ENCODE assay signal across 10 cellular contexts in the genomic region with DNA sequence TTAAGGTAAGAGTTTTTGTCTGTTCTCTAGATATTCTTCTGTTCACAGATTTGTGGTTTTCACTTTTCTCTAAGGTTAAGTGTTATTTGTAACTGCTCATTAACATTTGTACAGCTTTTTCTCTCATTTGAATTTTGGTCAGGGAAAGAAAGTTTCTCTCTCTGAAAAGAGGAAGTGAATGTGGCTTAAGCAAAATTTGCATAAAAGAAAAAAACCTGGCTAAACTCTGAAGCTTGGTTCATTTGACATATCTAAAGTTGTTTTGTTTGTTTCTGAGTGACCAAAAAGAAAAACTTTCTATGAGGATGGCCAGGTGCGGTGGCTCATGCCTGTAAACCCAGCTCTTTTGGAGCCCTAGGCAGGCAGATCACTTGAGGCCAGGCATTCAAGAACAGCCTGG. TPM values are rescaled to one million over a fixed set of nuclear protein-coding genes. Genes with fewer than 3 reads are reported as not detected.
DNase-seq lines count a peak whose midpoint lies in the region; ATAC-seq, FAIRE-seq and TF ChIP-seq lines count a peak whose summit lies in the region.
"Had no signal": no experiment of that assay in that cellular context is flagged by ENCODE, and none has a peak within 500 bp of the region (broad histone marks: within the 10 kb centered on the region; RNA-seq: fewer than 3 reads in every experiment).

No MANE protein-coding gene starts in this region.

- TF ChIP-seq POLR2A in right lobe of liver (IDR thresholded peaks at IDR 0.05): no peak

- intact Hi-C loops in right lobe of liver (cut with DNase I): no loop called here

- no peaks in the 10 kb centered on the region for H3K9me3 Mint-ChIP-seq in T-cell

- H3K4me1 Mint-ChIP-seq in T-helper 17 cell (peaks cover 3% of the 10 kb centered on the region), T-cell (peaks cover 0 to 6% (median 5%) of the 10 kb centered on the region in 3 donors)

- H3K4me1 ChIP-seq in right lobe of liver: no peaks in the 10 kb centered on the region

- H3K27ac Mint-ChIP-seq in T-helper 17 cell (no peak overlapping the region), T-cell (no peak overlapping the region)

- H3K36me3 Mint-ChIP-seq in T-helper 17 cell (ENCODE audit: low read depth) (no peaks in the 10 kb centered on the region), T-cell (no peaks in the 10 kb centered on the region)

- TF ChIP-seq CTCF in GM20000 (IDR thresholded peaks at IDR 0.05; ENCODE audit: extremely low read depth, missing control alignments) (no peak), right lobe of liver (IDR thresholded peaks at IDR 0.05) (no peak)

- no peak overlapping the region for H3K27ac ChIP-seq in right lobe of liver
- H3K27ac ChIP-seq: neutrophil had no signal

- ATAC-seq in HG03103 (IDR thresholded peaks at IDR 0.05; ENCODE audit: low read depth, unreplicated experiment) (peak; percentile 94), T-helper 17 cell (peak; percentile 18), right lobe of liver (no peak), T-cell (replicated peaks in 1 of 4) (no peak)

- WGBS in right lobe of liver (ENCODE audit: insufficient coverage, low coverage, low lambda C conversion rate, missing lambda C conversion rate): 63% methylated on average over 1 of the region's 1 CpG

- H3K36me3 ChIP-seq in right lobe of liver: no peaks in the 10 kb centered on the region
- H3K36me3 ChIP-seq: neutrophil had no signal

- CTCF ChIA-PET in T-cell (lab: Charles Lee): no interaction called here

- H3K27me3 Mint-ChIP-seq in T-helper 17 cell: peaks cover 5% of the 10 kb centered on the region
- H3K27me3 Mint-ChIP-seq in T-cell: peaks cover 7% of the 10 kb centered on the region in 2 donors

- H3K9me3 ChIP-seq in T-helper 17 cell (ENCODE audit: control insufficient read depth, low read length, poor library complexity, severe bottlenecking) (no peaks in the 10 kb centered on the region), right lobe of liver (no peaks in the 10 kb centered on the region)
- H3K9me3 ChIP-seq: neutrophil had no signal

- FAIRE-seq in GM18507 (lab: Jason Lieb, UNC): peak; percentile 93
- FAIRE-seq: bronchial epithelial cell had no signal

- no peak overlapping the region for H3K4me3 Mint-ChIP-seq in T-helper 17 cell
- H3K4me3 Mint-ChIP-seq in T-cell: no peak overlapping the region

- DNase-seq in GM18507 (ENCODE audit: extremely low spot score, insufficient read length, low read depth): no peak
- DNase-seq in GM20000 (ENCODE audit: low spot score): peak; percentile 55
- DNase-seq in T-helper 17 cell: no peak
- DNase-seq in kidney tubule cell (ENCODE audit: low spot score): no peak
- no peak for DNase-seq in right lobe of liver
- DNase-seq in T-cell: no peak
- DNase-seq in NCI-H2227 treated with DMSO at 0.1 percent for 48 hours (lab: John Stamatoyannopoulos, UW): no peak

- POLR2A ChIA-PET in T-cell (lab: Charles Lee): no interaction called here

- no peak overlapping the region for H3K4me3 ChIP-seq in right lobe of liver

- no peaks in the 10 kb centered on the region for H3K27me3 ChIP-seq in right lobe of liver
- H3K27me3 ChIP-seq: neutrophil had no signal

RNA-seq across cellular contexts. Expression of a gene that starts 22.0 kb away (rescaled TPM):
- total RNA-seq in T-helper 17 cell: under 1 TPM; 0.21 to 0.35 TPM
- under 1 TPM in 5 of 6 experiments, not detected in 1; 0.05 to 0.68 (median 0.27) TPM for total RNA-seq in right lobe of liver
- total RNA-seq in T-cell: 1 to 10 TPM in 1 of 5 donors, under 1 TPM in 2, not detected in 2; 0.10 to 1.1 (median 0.60) TPM

RNA-seq across cellular contexts. Expression of a gene that starts 58.5 kb away (rescaled TPM):
- 10 to 100 TPM; 13.6 to 16.5 TPM for total RNA-seq in T-helper 17 cell
- total RNA-seq in right lobe of liver: 10 to 100 TPM; 26.2 to 59.5 (median 31.0) TPM
- 10 to 100 TPM; 12.5 to 17.5 (median 15.9) TPM for total RNA-seq in T-cell

Comparison
In these comparisons a context has a peak if more than half of its experiments do, and no peak if none do; other contexts are left out.
1. ATAC-seq: peak in HG03103 (single experiment) and T-helper 17 cell (single experiment); none in right lobe of liver (0 of 4) and T-cell (0 of 4).